In the genomic region with DNA sequence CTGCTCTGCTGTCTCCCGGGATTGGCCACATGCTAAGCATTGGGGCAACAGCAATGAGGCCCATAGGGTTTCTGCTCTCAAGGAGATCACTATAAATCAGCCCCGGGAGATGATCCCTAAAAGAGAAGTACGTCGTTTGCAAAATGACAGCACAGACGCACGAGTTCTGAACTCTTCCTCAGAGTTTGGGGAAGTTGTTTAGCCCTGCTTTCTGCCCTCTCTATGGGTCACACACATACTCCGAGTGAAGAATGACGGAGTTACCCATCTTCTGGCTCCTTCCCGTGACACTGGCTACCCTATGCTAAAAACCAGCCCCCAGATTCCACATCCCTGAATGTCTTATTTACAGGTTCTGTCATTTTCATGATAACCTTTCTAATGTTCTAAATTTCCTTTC, we compare ENCODE assay signal across 9 cellular contexts.
DNase-seq lines count a peak whose midpoint lies in the region; ATAC-seq and TF ChIP-seq lines count a peak whose summit lies in the region.
"Had no signal": no experiment of that assay in that cellular context is flagged by ENCODE, and none has a peak within 500 bp of the region (broad histone marks: within the 10 kb centered on the region; RNA-seq: fewer than 3 reads in every experiment).

No MANE protein-coding gene starts in this region.

- H3K4me2 ChIP-seq in hepatocyte = no peak overlapping the region

- TF ChIP-seq CTCF in hepatocyte (IDR thresholded peaks at IDR 0.05; ENCODE audit: poor library complexity) = no peak

- H3K4me1 ChIP-seq in hepatocyte (ENCODE audit: insufficient read depth) = no peaks in the 10 kb centered on the region
- H3K4me1 ChIP-seq: ascending aorta had no signal

- no peaks in the 10 kb centered on the region for H3K9me3 ChIP-seq in T-helper 17 cell (ENCODE audit: control insufficient read depth, low read length, poor library complexity, severe bottlenecking)
- no peaks in the 10 kb centered on the region for H3K9me3 ChIP-seq in hepatocyte (ENCODE audit: low read depth)
- no peaks in the 10 kb centered on the region for H3K9me3 ChIP-seq in MG63
- H3K9me3 ChIP-seq: ascending aorta had no signal

- H3K36me3 ChIP-seq in hepatocyte (replicated peaks; ENCODE audit: insufficient read depth, low read depth) (no peaks in the 10 kb centered on the region), MG63 (no peaks in the 10 kb centered on the region)
- H3K36me3 ChIP-seq: ascending aorta had no signal

- H3K4me3 Mint-ChIP-seq in T-helper 17 cell = no peak overlapping the region
- H3K4me3 Mint-ChIP-seq in stimulated activated effector memory CD8-positive, alpha-beta T cell treated with anti-CD3 and anti-CD28 coated beads, Interleukin-12 subunit alpha, Interleukin-12 subunit beta, amount 100 ng/mL, for 72 hours = no peak overlapping the region

- H4K20me1 ChIP-seq in hepatocyte (ENCODE audit: insufficient read depth, poor library complexity, severe bottlenecking) = no peaks in the 10 kb centered on the region

- H3K4me1 Mint-ChIP-seq in T-helper 17 cell = peaks cover 2% of the 10 kb centered on the region
- peaks cover 13% of the 10 kb centered on the region for H3K4me1 Mint-ChIP-seq in stimulated activated effector memory CD8-positive, alpha-beta T cell treated with anti-CD3 and anti-CD28 coated beads, Interleukin-12 subunit alpha, Interleukin-12 subunit beta, amount 100 ng/mL, for 72 hours

- H2AFZ ChIP-seq in hepatocyte = no peak overlapping the region

- DNase-seq in T-helper 17 cell (no peak), NCI-H2227 treated with DMSO at 0.1 percent for 48 hours (lab: John Stamatoyannopoulos, UW) (no peak), ureter (ENCODE audit: low spot score) (no peak), hepatocyte (ENCODE audit: low spot score) (no peak), MG63 (no peak)
- DNase-seq in stimulated activated effector memory CD8-positive, alpha-beta T cell treated with anti-CD3 and anti-CD28 coated beads, Interleukin-12 subunit alpha, Interleukin-12 subunit beta, amount 100 ng/mL, for 72 hours (ENCODE audit: low spot score in 2 of 2) = no peak

- H3K27me3 ChIP-seq in hepatocyte (no peaks in the 10 kb centered on the region), MG63 (no peaks in the 10 kb centered on the region)
- H3K27me3 ChIP-seq: ascending aorta had no signal

- H3K79me2 ChIP-seq in hepatocyte = no peaks in the 10 kb centered on the region

- no peaks in the 10 kb centered on the region for H3K9me2 ChIP-seq in hepatocyte (replicated peaks; ENCODE audit: insufficient read depth)

- ATAC-seq in GM19351 (IDR thresholded peaks at IDR 0.05; ENCODE audit: unreplicated experiment) (peak; percentile 33), HG03060 (IDR thresholded peaks at IDR 0.05; ENCODE audit: low read depth, unreplicated experiment) (peak; percentile 14), T-helper 17 cell (peak; percentile 77)
- no peak for ATAC-seq in stimulated activated effector memory CD8-positive, alpha-beta T cell treated with anti-CD3 and anti-CD28 coated beads, Interleukin-12 subunit alpha, Interleukin-12 subunit beta, amount 100 ng/mL, for 72 hours

- WGBS in hepatocyte (ENCODE audit: low lambda C conversion rate, missing lambda C conversion rate) = 94% methylated on average over 9 of the region's 9 CpGs

- H3K9me3 Mint-ChIP-seq in stimulated activated effector memory CD8-positive, alpha-beta T cell treated with anti-CD3 and anti-CD28 coated beads, Interleukin-12 subunit alpha, Interleukin-12 subunit beta, amount 100 ng/mL, for 72 hours = peaks cover 4% of the 10 kb centered on the region

- no peak overlapping the region for H3K4me3 ChIP-seq in hepatocyte
- H3K4me3 ChIP-seq in MG63 = no peak overlapping the region
- H3K4me3 ChIP-seq: ascending aorta had no signal

- H3K27ac ChIP-seq in hepatocyte = no peak overlapping the region

- H3K36me3 Mint-ChIP-seq in T-helper 17 cell (ENCODE audit: low read depth) = no peaks in the 10 kb centered on the region
- H3K36me3 Mint-ChIP-seq in stimulated activated effector memory CD8-positive, alpha-beta T cell treated with anti-CD3 and anti-CD28 coated beads, Interleukin-12 subunit alpha, Interleukin-12 subunit beta, amount 100 ng/mL, for 72 hours = no peaks in the 10 kb centered on the region

- H3K27ac Mint-ChIP-seq in T-helper 17 cell = no peak overlapping the region
- H3K27ac Mint-ChIP-seq in stimulated activated effector memory CD8-positive, alpha-beta T cell treated with anti-CD3 and anti-CD28 coated beads, Interleukin-12 subunit alpha, Interleukin-12 subunit beta, amount 100 ng/mL, for 72 hours = peak overlapping the region; percentile 75

- no peaks in the 10 kb centered on the region for H3K27me3 Mint-ChIP-seq in T-helper 17 cell
